ENCODE assay signal across 13 cellular contexts in genomic region chr15:95303659-95304058, GRCh38.
A peak's percentile ranks its signal among the peaks of the same experiment; 100 is the strongest.
DNase-seq lines count a peak whose midpoint lies in the region; ATAC-seq, FAIRE-seq and TF ChIP-seq lines count a peak whose summit lies in the region.
"Had no signal": no experiment of that assay in that cellular context is flagged by ENCODE, and none has a peak within 500 bp of the region (broad histone marks: within the 10 kb centered on the region; RNA-seq: fewer than 3 reads in every experiment).

No MANE protein-coding gene starts in this region.

- WGBS in heart left ventricle, 4 donors: 32 to 59% (median 40%) methylated on average over 4 of the region's 4 CpGs
- WGBS in psoas muscle, 3 donors: 24 to 29% (median 29%) methylated on average over 4 of the region's 4 CpGs

- intact Hi-C loops in heart left ventricle (cut with DNase I): loop anchor here in 2 of 10 donors (5.0 to 10.0 kb wide), 2 partner anchors 64 to 151 kb away; no protein-coding TSS in a partner anchor
- intact Hi-C loops in cardiac septum (cut with DNase I): no loop called here
- intact Hi-C loops in left ventricle myocardium superior (cut with micrococcal nuclease): no loop called here
- intact Hi-C loops in psoas muscle (cut with DNase I): no loop called here
- intact Hi-C loops in vagina (cut with DNase I): no loop called here

- H3K27ac ChIP-seq in heart left ventricle (peak overlapping the region; percentile 30 to 92 (median 72)), psoas muscle (peak overlapping the region; percentile 68), vagina (peak overlapping the region; percentile 82)

- H3K4me1 ChIP-seq in heart left ventricle (peaks cover 0 to 36% (median 18%) of the 10 kb centered on the region in 12 donors), psoas muscle (peaks cover 4% of the 10 kb centered on the region), vagina (peaks cover 21% of the 10 kb centered on the region)

- H3K27me3 ChIP-seq in heart left ventricle (no peaks in the 10 kb centered on the region), psoas muscle (ENCODE audit: insufficient read depth in 3 of 3, low read length in 2 of 3) (peaks cover 0 to 2% (median 0%) of the 10 kb centered on the region in 3 donors), vagina (no peaks in the 10 kb centered on the region)

- no peaks in the 10 kb centered on the region for H3K36me3 ChIP-seq in heart left ventricle
- H3K36me3 ChIP-seq in psoas muscle (ENCODE audit: insufficient read depth in 1 of 2, low read depth in 1 of 2): no peaks in the 10 kb centered on the region
- no peaks in the 10 kb centered on the region for H3K36me3 ChIP-seq in vagina

- ATAC-seq in heart left ventricle (peak in 1 of 4 donors; percentile 7), left ventricle myocardium superior (peak; percentile 38), psoas muscle (no peak), HG03342 (IDR thresholded peaks at IDR 0.05; ENCODE audit: unreplicated experiment) (no peak)

- TF ChIP-seq POLR2A in heart left ventricle (IDR thresholded peaks at IDR 0.05): no peak
- TF ChIP-seq POLR2A in vagina (IDR thresholded peaks at IDR 0.05): no peak

- no peak overlapping the region for H3K4me3 ChIP-seq in heart left ventricle
- no peak overlapping the region for H3K4me3 ChIP-seq in psoas muscle
- no peak overlapping the region for H3K4me3 ChIP-seq in vagina

- DNase-seq in heart left ventricle (no peak), cardiac septum (ENCODE audit: low spot score) (no peak), left ventricle myocardium superior (no peak), psoas muscle (no peak), vagina (ENCODE audit: extremely low spot score in 2 of 2) (no peak), LoVo (ENCODE audit: low spot score) (no peak), HTR-8/SVneo (ENCODE audit: insufficient read length, low spot score) (no peak)
- DNase-seq: ACHN; amygdala; COR-L47; SHP77; stimulated activated CD4-positive, alpha-beta T cell treated with anti-CD3 and anti-CD28 coated beads, Interleukin-2, amount 100 ng/mL, for 48 hours had no signal

- H3K9me3 ChIP-seq in heart left ventricle (no peaks in the 10 kb centered on the region), psoas muscle (no peaks in the 10 kb centered on the region), vagina (no peaks in the 10 kb centered on the region)

- FAIRE-seq in HTR-8/SVneo (lab: Jason Lieb, UNC): no peak

- TF ChIP-seq CTCF in heart left ventricle (IDR thresholded peaks at IDR 0.05): no peak
- no peak for TF ChIP-seq CTCF in psoas muscle (IDR thresholded peaks at IDR 0.05)
- no peak for TF ChIP-seq CTCF in vagina (IDR thresholded peaks at IDR 0.05)
